ENCODE assay signal across 9 cellular contexts in genomic region chr7:55963584-55964168, GRCh38. TPM values are rescaled to one million over a fixed set of nuclear protein-coding genes. Genes with fewer than 3 reads are reported as not detected.
A peak's percentile ranks its signal among the peaks of the same experiment; 100 is the strongest.
DNase-seq lines count a peak whose midpoint lies in the region; ATAC-seq and TF ChIP-seq lines count a peak whose summit lies in the region.
"Had no signal": no experiment of that assay in that cellular context is flagged by ENCODE, and none has a peak within 500 bp of the region (broad histone marks: within the 10 kb centered on the region; RNA-seq: fewer than 3 reads in every experiment).

No MANE protein-coding gene starts in this region.

- peak overlapping the region; percentile 12 for H3K9ac ChIP-seq in parathyroid adenoma

- CTCF ChIA-PET in CD8-positive, alpha-beta memory T cell (lab: Charles Lee), result interaction anchor here (0.6 to 2.1 kb wide), 11 partner anchors 9 to 590 kb away, joined by 3 to 10 read pairs (median 3); no protein-coding TSS in a partner anchor
- CTCF ChIA-PET in Panc1 (lab: Charles Lee), result interaction anchor here (0.5 to 1.9 kb wide), 8 partner anchors 77 to 676 kb away, joined by 3 to 11 read pairs (median 4); no protein-coding TSS in a partner anchor

- H3K36me3 ChIP-seq in CD8-positive, alpha-beta memory T cell (ENCODE audit: insufficient read depth, low read length), result no peaks in the 10 kb centered on the region
- no peaks in the 10 kb centered on the region for H3K36me3 ChIP-seq in Panc1 (ENCODE audit: control insufficient read depth, insufficient read depth, low read length)
- no peaks in the 10 kb centered on the region for H3K36me3 ChIP-seq in parathyroid adenoma (ENCODE audit: control insufficient read depth, insufficient read depth, low read length)

- H3K79me2 ChIP-seq in parathyroid adenoma, result peaks cover 10% of the 10 kb centered on the region

- DNase-seq in CD8-positive, alpha-beta memory T cell, result no peak
- DNase-seq in Panc1 (ENCODE audit: low read depth, low spot score) (no peak), epithelial cell of esophagus (ENCODE audit: low read depth) (no peak), OCI-M1 (lab: John Stamatoyannopoulos, UW) (no peak), NCI-H1417 treated with DMSO at 0.1 percent for 48 hours (lab: John Stamatoyannopoulos, UW) (no peak), RPMI8226 (no peak)
- no peak for DNase-seq in stimulated activated CD4-positive, alpha-beta T cell treated with anti-CD3 and anti-CD28 coated beads, Interleukin-15, amount 100 ng/mL, for 24 hours
- DNase-seq: NCI-H1694 had no signal

- intact Hi-C loops in Panc1 (cut with micrococcal nuclease; ENCODE audit: unreplicated experiment), result loop anchor here (5.0 kb wide), 1 partner anchor 321 kb away; no protein-coding TSS in a partner anchor

- peaks cover 0 to 5% (median 1%) of the 10 kb centered on the region in 3 donors for H3K36me3 Mint-ChIP-seq in CD8-positive, alpha-beta memory T cell

- H3K4me3 ChIP-seq in CD8-positive, alpha-beta memory T cell (ENCODE audit: low read length), result peak overlapping the region; percentile 63
- peak overlapping the region; percentile 43 to 69 for H3K4me3 ChIP-seq in Panc1 (ENCODE audit: low read depth in 2 of 2, low read length in 2 of 2)
- H3K4me3 ChIP-seq in epithelial cell of esophagus (ENCODE audit: low read length), result peak overlapping the region; percentile 55
- peak overlapping the region; percentile 56 for H3K4me3 ChIP-seq in parathyroid adenoma (ENCODE audit: low read depth, low read length)

- BruUV-seq in Panc1 (replicated peaks; lab: Mats Ljungman, UMichigan), result no TSS peak

- H3K4me1 Mint-ChIP-seq in CD8-positive, alpha-beta memory T cell, result peaks cover 22 to 44% (median 42%) of the 10 kb centered on the region in 3 donors

- peaks cover 10% of the 10 kb centered on the region for H3K4me1 ChIP-seq in CD8-positive, alpha-beta memory T cell (ENCODE audit: insufficient read depth, low read length)
- H3K4me1 ChIP-seq in Panc1 (ENCODE audit: control insufficient read depth, insufficient read depth, low read length) (peaks cover 10% of the 10 kb centered on the region), parathyroid adenoma (peaks cover 5% of the 10 kb centered on the region)

- peak overlapping the region; percentile 64 for H3K27ac ChIP-seq in CD8-positive, alpha-beta memory T cell (ENCODE audit: low read depth, low read length)
- H3K27ac ChIP-seq in Panc1 (ENCODE audit: low read length) (peak overlapping the region; percentile 10), parathyroid adenoma (peak overlapping the region; percentile 74)

- no peak for ATAC-seq in Panc1

- H3K27ac Mint-ChIP-seq in CD8-positive, alpha-beta memory T cell, result peak overlapping the region; percentile 33 to 92 (median 82)

- H3K4me2 ChIP-seq in parathyroid adenoma (ENCODE audit: low read length), result peak overlapping the region; percentile 68

- H3K4me3 Mint-ChIP-seq in CD8-positive, alpha-beta memory T cell, result peak overlapping the region; percentile 71 to 90 (median 78)

- peak overlapping the region; percentile 79 for H2AFZ ChIP-seq in parathyroid adenoma

- H3K27me3 ChIP-seq in CD8-positive, alpha-beta memory T cell (ENCODE audit: insufficient read depth, low read length, poor library complexity, severe bottlenecking), result no peaks in the 10 kb centered on the region
- H3K27me3 ChIP-seq in Panc1 (ENCODE audit: control insufficient read depth, insufficient read depth, low read length), result no peaks in the 10 kb centered on the region
- no peaks in the 10 kb centered on the region for H3K27me3 ChIP-seq in parathyroid adenoma (ENCODE audit: control insufficient read depth, insufficient read depth, low read length)

- TF ChIP-seq CTCF in Panc1 (IDR thresholded peaks at IDR 0.05) (no peak), epithelial cell of esophagus (IDR thresholded peaks at IDR 0.05; ENCODE audit: insufficient read depth, low read depth, low read length, missing control alignments) (no peak), parathyroid adenoma (IDR thresholded peaks at IDR 0.05) (no peak)

- POLR2A ChIA-PET in CD8-positive, alpha-beta memory T cell (lab: Charles Lee), result interaction anchor here (1.0 to 1.4 kb wide), 2 partner anchors 12 to 111 kb away, joined by 3 to 4 read pairs; partner anchors contain the start of gene MRPS17
- POLR2A ChIA-PET in Panc1 (lab: Charles Lee), result interaction anchor here (0.5 to 0.9 kb wide), 4 partner anchors 9 to 321 kb away, joined by 3 to 9 read pairs (median 4); no protein-coding TSS in a partner anchor

- H3K27me3 Mint-ChIP-seq in CD8-positive, alpha-beta memory T cell, result no peaks in the 10 kb centered on the region

- H3K9me3 ChIP-seq in CD8-positive, alpha-beta memory T cell (ENCODE audit: low read length), result no peaks in the 10 kb centered on the region
- H3K9me3 ChIP-seq in Panc1 (ENCODE audit: control insufficient read depth, insufficient read depth, low read depth, low read length), result no peaks in the 10 kb centered on the region
- H3K9me3 ChIP-seq in parathyroid adenoma (ENCODE audit: control insufficient read depth, low read length), result no peaks in the 10 kb centered on the region

- in situ Hi-C loops in Panc1 (cut with HindIII; ENCODE audit: low pct_unique_long_range_greater_than_20kb, low sequenced_read_pairs), result no loop called here

- H3K9me3 Mint-ChIP-seq in CD8-positive, alpha-beta memory T cell, result no peaks in the 10 kb centered on the region

RNA-seq across cellular contexts. Expression of gene NIPSNAP2, which starts 0.7 kb away (rescaled TPM):
- total RNA-seq in CD8-positive, alpha-beta memory T cell, result 10 to 100 TPM; 42.2 to 46.5 TPM
- polyA plus RNA-seq in CD8-positive, alpha-beta memory T cell, result 36.4 TPM
- total RNA-seq in Panc1 (2021; ENCODE audit: unreplicated experiment), result 93.2 TPM
- polyA plus RNA-seq in Panc1 (2012; ENCODE audit: insufficient read length), result 75.6 TPM

RNA-seq across cellular contexts. Expression of gene MRPS17, which starts 12.0 kb away (rescaled TPM):
- total RNA-seq in CD8-positive, alpha-beta memory T cell, result 10 to 100 TPM; 34.3 to 35.5 TPM
- polyA plus RNA-seq in CD8-positive, alpha-beta memory T cell, result 19.0 TPM
- total RNA-seq in Panc1 (2021; ENCODE audit: unreplicated experiment), result 28.9 TPM
- polyA plus RNA-seq in Panc1 (2012; ENCODE audit: insufficient read length), result 25.9 TPM

Comparison
In these comparisons a context has a peak if more than half of its experiments do, and no peak if none do; other contexts are left out.
1. H3K27ac ChIP-seq: peak in every context shown above with its lines; median percentile 74 in parathyroid adenoma; 64 in CD8-positive, alpha-beta memory T cell; 10 in Panc1.